Comparison of ENCODE assay signal across 17 cellular contexts in genomic region chr2:158894078-158894477, GRCh38.
DNase-seq lines count a peak whose midpoint lies in the region; ATAC-seq, FAIRE-seq and TF ChIP-seq lines count a peak whose summit lies in the region.
"Had no signal": no experiment of that assay in that cellular context is flagged by ENCODE, and none has a peak within 500 bp of the region (broad histone marks: within the 10 kb centered on the region; RNA-seq: fewer than 3 reads in every experiment).

No MANE protein-coding gene starts in this region.

- ATAC-seq in K562 (no peak), GM18861 (IDR thresholded peaks at IDR 0.05; ENCODE audit: unreplicated experiment) (no peak)
- ATAC-seq: activated T-cell treated with anti-CD3 and anti-CD28 coated beads, Interleukin-2, amount 50 U/mL, for 4 hours; T-helper 17 cell had no signal

- H3K9me3 Mint-ChIP-seq in Caco-2 (ENCODE audit: unreplicated experiment) (no peaks in the 10 kb centered on the region), mesothelial cell of epicardium (peaks cover 13% of the 10 kb centered on the region), chondrocyte (ENCODE audit: low read depth) (peaks cover 6% of the 10 kb centered on the region)
- no peaks in the 10 kb centered on the region for H3K9me3 Mint-ChIP-seq in CD8-positive, alpha-beta memory T cell
- H3K9me3 Mint-ChIP-seq: activated T-cell treated with anti-CD3 and anti-CD28 coated beads, Interleukin-2, amount 50 U/mL, for 4 hours had no signal

- H3K4me3 ChIP-seq in Caco-2 (ENCODE audit: low read depth, low read length) (no peak overlapping the region), K562 (no peak overlapping the region), coronary artery (no peak overlapping the region)
- H3K4me3 ChIP-seq in CD8-positive, alpha-beta memory T cell (ENCODE audit: low read length) = no peak overlapping the region
- H3K4me3 ChIP-seq: heart right ventricle, tibial artery had no signal

- in situ Hi-C loops in K562 (cut with MboI) = no loop called here

- H3K4me3 Mint-ChIP-seq in Caco-2 (ENCODE audit: unreplicated experiment) (peak overlapping the region; percentile 27), mesothelial cell of epicardium (no peak overlapping the region), chondrocyte (ENCODE audit: unreplicated experiment) (no peak overlapping the region)
- no peak overlapping the region for H3K4me3 Mint-ChIP-seq in CD8-positive, alpha-beta memory T cell
- H3K4me3 Mint-ChIP-seq: activated CD4-positive, alpha-beta T cell treated with anti-CD3 and anti-CD28 coated beads, Interleukin-2, amount 10 ng/mL, durations not matched to agents 7 days and 5 days; activated T-cell treated with anti-CD3 and anti-CD28 coated beads, Interleukin-2, amount 50 U/mL, for 4 hours; CD4-positive, CD25-positive, alpha-beta regulatory T cell; T-helper 17 cell had no signal

- H3K4me1 ChIP-seq in Caco-2 (peaks cover 24% of the 10 kb centered on the region), K562 (replicated peaks in 1 of 2; ENCODE audit: control insufficient read depth in 2 of 2, insufficient read depth in 2 of 2, low read length in 2 of 2) (no peaks in the 10 kb centered on the region)
- H3K4me1 ChIP-seq in CD8-positive, alpha-beta memory T cell (ENCODE audit: insufficient read depth, low read length) = no peaks in the 10 kb centered on the region
- H3K4me1 ChIP-seq: heart right ventricle, tibial artery had no signal

- no peaks in the 10 kb centered on the region for H3K9me3 ChIP-seq in Caco-2
- H3K9me3 ChIP-seq in K562 (replicated peaks; ENCODE audit: control insufficient read depth, insufficient read depth, low read depth, low read length) = no peaks in the 10 kb centered on the region
- no peaks in the 10 kb centered on the region for H3K9me3 ChIP-seq in CD8-positive, alpha-beta memory T cell (ENCODE audit: low read length)
- H3K9me3 ChIP-seq: tibial artery had no signal

- no peak overlapping the region for H3K9ac ChIP-seq in K562 (ENCODE audit: insufficient read depth in 1 of 2, low read depth in 2 of 2, low read length in 2 of 2)

- CTCF ChIA-PET in Caco-2 (lab: Charles Lee) (no interaction called here), K562 (lab: Yijun Ruan, JAX; ENCODE audit: low intra/inter-chr PET ratio) (no interaction called here)
- CTCF ChIA-PET in CD8-positive, alpha-beta memory T cell (lab: Charles Lee) = no interaction called here

- no TSS peak for BruUV-seq in Caco-2 (replicated peaks; lab: Mats Ljungman, UMichigan)
- no TSS peak for BruUV-seq in K562 (replicated peaks; lab: Mats Ljungman, UMichigan)

- TF ChIP-seq RAD21 in Ishikawa (IDR thresholded peaks at IDR 0.05; ENCODE audit: low read depth) (no peak), K562 (CRISPR knock-in tag; conservative IDR thresholded peaks at IDR 0.05 in 1 of 2, IDR thresholded peaks at IDR 0.05 in 1 of 2) (no peak)

- no peak overlapping the region for H3K4me2 ChIP-seq in K562 (ENCODE audit: insufficient read depth, low read length)

- H3K27me3 ChIP-seq in Caco-2 (replicated peaks; ENCODE audit: control insufficient read depth, insufficient read depth, low read length) (no peaks in the 10 kb centered on the region), K562 (ENCODE audit: control insufficient read depth in 2 of 2, insufficient read depth in 2 of 2, low read length in 2 of 2) (peaks cover 5 to 26% of the 10 kb centered on the region in 2 experiments; a peak in 3 of 5 replicates)
- H3K27me3 ChIP-seq in CD8-positive, alpha-beta memory T cell (ENCODE audit: insufficient read depth, low read length, poor library complexity, severe bottlenecking) = no peaks in the 10 kb centered on the region
- H3K27me3 ChIP-seq: heart right ventricle, tibial artery had no signal

- no peaks in the 10 kb centered on the region for H3K36me3 Mint-ChIP-seq in Caco-2 (ENCODE audit: insufficient read depth, unreplicated experiment)
- no peaks in the 10 kb centered on the region for H3K36me3 Mint-ChIP-seq in mesothelial cell of epicardium
- no peaks in the 10 kb centered on the region for H3K36me3 Mint-ChIP-seq in CD8-positive, alpha-beta memory T cell
- no peaks in the 10 kb centered on the region for H3K36me3 Mint-ChIP-seq in chondrocyte (ENCODE audit: low read depth)
- H3K36me3 Mint-ChIP-seq: CD4-positive, CD25-positive, alpha-beta regulatory T cell had no signal

- no peak overlapping the region for H2AFZ ChIP-seq in K562 (ENCODE audit: low read depth, low read length)

- H3K4me1 Mint-ChIP-seq in Caco-2 (ENCODE audit: low read depth, unreplicated experiment) (peaks cover 20% of the 10 kb centered on the region), mesothelial cell of epicardium (peaks cover 39% of the 10 kb centered on the region), chondrocyte (ENCODE audit: low read depth) (peaks cover 11% of the 10 kb centered on the region)
- no peaks in the 10 kb centered on the region for H3K4me1 Mint-ChIP-seq in CD8-positive, alpha-beta memory T cell
- H3K4me1 Mint-ChIP-seq: activated CD4-positive, alpha-beta T cell treated with anti-CD3 and anti-CD28 coated beads, Interleukin-2, amount 10 ng/mL, durations not matched to agents 7 days and 5 days; CD4-positive, CD25-positive, alpha-beta regulatory T cell had no signal

- peak overlapping the region; percentile 44 for H3K27ac Mint-ChIP-seq in Caco-2 (ENCODE audit: unreplicated experiment)
- peak overlapping the region; percentile 88 for H3K27ac Mint-ChIP-seq in mesothelial cell of epicardium
- no peak overlapping the region for H3K27ac Mint-ChIP-seq in CD8-positive, alpha-beta memory T cell
- H3K27ac Mint-ChIP-seq in chondrocyte (ENCODE audit: unreplicated experiment) = no peak overlapping the region
- H3K27ac Mint-ChIP-seq: activated CD4-positive, alpha-beta T cell treated with anti-CD3 and anti-CD28 coated beads, Interleukin-2, amount 10 ng/mL, durations not matched to agents 7 days and 5 days; T-helper 17 cell had no signal

- intact Hi-C loops in Caco-2 (cut with micrococcal nuclease; ENCODE audit: unreplicated experiment) = loop anchor here (1.0 kb wide), 1 partner anchor 9 kb away; no protein-coding TSS in a partner anchor
- intact Hi-C loops in K562 (cut with micrococcal nuclease) = no loop called here

- DNase-seq in Caco-2 (peak in 1 of 2 experiments; percentile 42), K562 (ENCODE audit: extremely low read depth in 1 of 4, low spot score in 3 of 4) (peak in 1 of 4 experiments; percentile 12), mesothelial cell of epicardium (ENCODE audit: low spot score in 2 of 2, unreplicated experiment in 2 of 2) (no peak), chondrocyte (ENCODE audit: low spot score) (no peak), coronary artery (ENCODE audit: low spot score) (no peak)
- DNase-seq in CD8-positive, alpha-beta memory T cell = no peak
- DNase-seq: activated CD4-positive, alpha-beta T cell treated with anti-CD3 and anti-CD28 coated beads, Interleukin-2, amount 10 ng/mL, durations not matched to agents 7 days and 5 days; activated T-cell treated with anti-CD3 and anti-CD28 coated beads, Interleukin-2, amount 50 U/mL, for 4 hours; CD4-positive, CD25-positive, alpha-beta regulatory T cell; heart right ventricle; KG1; NCI-H1436; NCI-H510A treated with DMSO at 0.1 percent for 48 hours; T-helper 17 cell; tibial artery had no signal

- TF ChIP-seq EP300 in Ishikawa (IDR thresholded peaks at IDR 0.05; ENCODE audit: borderline replicate concordance) (no peak), K562 (IDR thresholded peaks at IDR 0.05; ENCODE audit: low read length) (no peak)

- TF ChIP-seq POLR2A in K562 (conservative IDR thresholded peaks at IDR 0.05) = no peak

- H3K9me1 ChIP-seq in K562 (ENCODE audit: control insufficient read depth, insufficient read depth, low read length) = no peaks in the 10 kb centered on the region

- POLR2A ChIA-PET in Caco-2 (lab: Charles Lee) = no interaction called here
- POLR2A ChIA-PET in K562 (lab: Yijun Ruan, JAX) = no interaction called here
- POLR2A ChIA-PET in CD8-positive, alpha-beta memory T cell (lab: Charles Lee) = no interaction called here

- H4K20me1 ChIP-seq in K562 (replicated peaks; ENCODE audit: control insufficient read depth, insufficient read depth, low read length) = no peaks in the 10 kb centered on the region

- H3K27me3 Mint-ChIP-seq in Caco-2 (ENCODE audit: insufficient read depth, unreplicated experiment) (no peaks in the 10 kb centered on the region), mesothelial cell of epicardium (ENCODE audit: low read depth) (no peaks in the 10 kb centered on the region), chondrocyte (ENCODE audit: low read depth) (no peaks in the 10 kb centered on the region)
- peaks cover 9 to 21% of the 10 kb centered on the region in 2 donors for H3K27me3 Mint-ChIP-seq in CD8-positive, alpha-beta memory T cell

- H3K36me3 ChIP-seq in Caco-2 (ENCODE audit: control insufficient read depth, insufficient read depth, low read length) (no peaks in the 10 kb centered on the region), K562 (ENCODE audit: control insufficient read depth, insufficient read depth, low read length) (no peaks in the 10 kb centered on the region)
- H3K36me3 ChIP-seq in CD8-positive, alpha-beta memory T cell (ENCODE audit: insufficient read depth, low read length) = no peaks in the 10 kb centered on the region
- H3K36me3 ChIP-seq: heart right ventricle, tibial artery had no signal

- H3K27ac ChIP-seq in K562 (ENCODE audit: extremely low read depth, low read depth, low read length) (no peak overlapping the region), coronary artery (no peak overlapping the region)
- no peak overlapping the region for H3K27ac ChIP-seq in CD8-positive, alpha-beta memory T cell (ENCODE audit: low read depth, low read length)
- H3K27ac ChIP-seq: heart right ventricle, tibial artery had no signal

- WGBS in K562 (ENCODE audit: insufficient coverage, low coverage, missing lambda C conversion rate) = under 1% methylated on average over 5 of the region's 5 CpGs

- TF ChIP-seq CTCF in Caco-2 (IDR thresholded peaks at IDR 0.05; ENCODE audit: insufficient read depth in 1 of 2, low read depth in 1 of 2, low read length in 1 of 2, severe bottlenecking in 1 of 2, unreplicated experiment in 1 of 2) (no peak), K562 (IDR thresholded peaks at IDR 0.05 in 2 of 3, conservative IDR thresholded peaks at IDR 0.05 in 1 of 3; ENCODE audit: insufficient read depth in 2 of 3, low read depth in 1 of 3, low read length in 3 of 3) (no peak), mesothelial cell of epicardium (IDR thresholded peaks at IDR 0.05; ENCODE audit: unreplicated experiment) (no peak), chondrocyte (IDR thresholded peaks at IDR 0.05) (no peak), coronary artery (IDR thresholded peaks at IDR 0.05) (no peak)

- H3K79me2 ChIP-seq in K562 (ENCODE audit: control insufficient read depth, insufficient read depth, low read length) = no peaks in the 10 kb centered on the region

- FAIRE-seq in K562 (lab: Jason Lieb, UNC) = no peak

TF ChIP-seq in Ishikawa, 13 proteins besides CTCF, POLR2A, EP300 and RAD21:
- TF ChIP-seq TEAD4 (IDR thresholded peaks at IDR 0.05) (peak; percentile 59; the same call in 1 of the 2 replicates), TCF12 (IDR thresholded peaks at IDR 0.05; ENCODE audit: low read depth) (no peak; the same call in 1 of the 2 replicates)
TF ChIP-seq in Ishikawa: peak in this region for 1.

Comparison
In these comparisons a context has a peak if more than half of its experiments do, and no peak if none do; other contexts are left out.
1. H3K27ac Mint-ChIP-seq: peak in Caco-2 (single experiment) and mesothelial cell of epicardium (single experiment); none in CD8-positive, alpha-beta memory T cell (0 of 8) and chondrocyte (single experiment).